18 cellular contexts compared by ENCODE assay signal in the genomic region with DNA sequence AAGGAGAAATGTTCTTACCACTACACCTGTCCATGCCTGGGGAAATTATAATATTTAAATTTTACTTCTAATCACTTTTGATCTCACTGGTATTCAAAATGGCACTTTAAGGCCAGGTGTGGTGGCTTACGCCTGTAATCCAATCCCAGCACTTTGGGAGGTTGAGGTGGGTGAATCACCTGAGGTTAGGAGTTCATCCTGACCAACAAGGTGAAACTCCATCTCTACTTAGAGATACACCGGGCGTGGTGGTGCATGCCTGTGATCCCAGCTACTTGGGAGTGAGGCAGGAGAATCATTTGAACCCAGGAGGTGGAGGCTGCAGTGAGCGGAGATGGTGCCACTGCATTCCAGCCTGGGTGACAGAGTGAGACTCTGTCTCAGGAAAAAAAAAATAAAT.
DNase-seq lines count a peak whose midpoint lies in the region; ATAC-seq and TF ChIP-seq lines count a peak whose summit lies in the region.
"Had no signal": no experiment of that assay in that cellular context is flagged by ENCODE, and none has a peak within 500 bp of the region (broad histone marks: within the 10 kb centered on the region; RNA-seq: fewer than 3 reads in every experiment).

No MANE protein-coding gene starts in this region.

- H3K27ac ChIP-seq in HCT116 (ENCODE audit: low read depth, low read length) (no peak overlapping the region), PC-3 (ENCODE audit: low read length) (no peak overlapping the region), neutrophil (peak overlapping the region; percentile 37)
- H3K27ac ChIP-seq: Peyer's patch had no signal

- no peak for TF ChIP-seq RAD21 in HCT116 (IDR thresholded peaks at IDR 0.05; ENCODE audit: low read depth)

- no peaks in the 10 kb centered on the region for H3K36me3 ChIP-seq in HCT116 (ENCODE audit: control insufficient read depth in 1 of 2, insufficient read depth in 2 of 2, low read length in 2 of 2)
- H3K36me3 ChIP-seq in PC-3 (ENCODE audit: low read depth, low read length) = peaks cover 4% of the 10 kb centered on the region; the same call in 1 of the 2 replicates
- H3K36me3 ChIP-seq in neutrophil = peaks cover 87% of the 10 kb centered on the region
- H3K36me3 ChIP-seq: MG63 had no signal

- intact Hi-C loops in HCT116 (cut with micrococcal nuclease) (no loop called here), PC-3 (cut with micrococcal nuclease) (no loop called here), left cardiac atrium (cut with DNase I) (no loop called here)
- intact Hi-C loops in dendritic cell treated with granulocyte-macrophage colony-stimulating factor and Interleukin-4, amounts not matched to agents 40 ng/mL and 50 ng/mL, for 4 days (cut with micrococcal nuclease) = no loop called here

- H3K27me3 ChIP-seq in HCT116 (ENCODE audit: insufficient read depth, low read length) (no peaks in the 10 kb centered on the region), PC-3 (ENCODE audit: low read length) (no peaks in the 10 kb centered on the region), neutrophil (no peaks in the 10 kb centered on the region)
- H3K27me3 ChIP-seq: MG63, Peyer's patch had no signal

- H3K4me2 ChIP-seq in HCT116 (ENCODE audit: low read length) = peak overlapping the region; percentile 52
- no peak overlapping the region for H3K4me2 ChIP-seq in PC-3 (ENCODE audit: low read length)
- H3K4me2 ChIP-seq: SK-N-SH had no signal

- ATAC-seq in HCT116 (peak; percentile 93), PC-3 (no peak; the same call in 1 of the 2 replicates), WTC11 (no peak), left cardiac atrium (no peak)

- TF ChIP-seq CTCF in HCT116 (IDR thresholded peaks at IDR 0.05 in 2 of 3, conservative IDR thresholded peaks at IDR 0.05 in 1 of 3; ENCODE audit: borderline replicate concordance in 1 of 3, insufficient read depth in 1 of 3, low read depth in 2 of 3, low read length in 2 of 3) (no peak), PC-3 (conservative IDR thresholded peaks at IDR 0.05; ENCODE audit: low read depth, low read length) (no peak), neutrophil (IDR thresholded peaks at IDR 0.05) (no peak), WTC11 (IDR thresholded peaks at IDR 0.05) (no peak)

- H4K20me1 ChIP-seq in HCT116 (ENCODE audit: insufficient read depth) = no peaks in the 10 kb centered on the region
- H4K20me1 ChIP-seq in PC-3 (ENCODE audit: low read length) = no peaks in the 10 kb centered on the region

- H3K4me1 ChIP-seq in HCT116 (ENCODE audit: control insufficient read depth in 1 of 2, insufficient read depth in 2 of 2, low read length in 2 of 2) (peaks cover 11 to 28% of the 10 kb centered on the region in 2 experiments), PC-3 (ENCODE audit: insufficient read depth, low read length) (peaks cover 13% of the 10 kb centered on the region), neutrophil (ENCODE audit: control insufficient read depth in 1 of 2, insufficient read depth in 1 of 2, low read depth in 1 of 2, low read length in 1 of 2) (peaks cover 0 to 7% of the 10 kb centered on the region in 2 experiments)
- H3K4me1 ChIP-seq: Caco-2, Peyer's patch had no signal

- CTCF ChIA-PET in HCT116 (lab: Charles Lee) (no interaction called here), PC-3 (lab: Charles Lee) (no interaction called here), WTC11 (lab: Charles Lee) (no interaction called here)

- peaks cover 34% of the 10 kb centered on the region for H3K4me1 Mint-ChIP-seq in dendritic cell treated with granulocyte-macrophage colony-stimulating factor and Interleukin-4, amounts not matched to agents 40 ng/mL and 50 ng/mL, for 4 days (ENCODE audit: low read depth)
- H3K4me1 Mint-ChIP-seq in WTC11 = peaks cover 2% of the 10 kb centered on the region

- no peaks in the 10 kb centered on the region for H3K27me3 Mint-ChIP-seq in dendritic cell treated with granulocyte-macrophage colony-stimulating factor and Interleukin-4, amounts not matched to agents 40 ng/mL and 50 ng/mL, for 4 days
- no peaks in the 10 kb centered on the region for H3K27me3 Mint-ChIP-seq in WTC11 (ENCODE audit: low read depth)

- H3K9me3 Mint-ChIP-seq in dendritic cell treated with granulocyte-macrophage colony-stimulating factor and Interleukin-4, amounts not matched to agents 40 ng/mL and 50 ng/mL, for 4 days = no peaks in the 10 kb centered on the region
- H3K9me3 Mint-ChIP-seq in WTC11 = no peaks in the 10 kb centered on the region
- H3K9me3 Mint-ChIP-seq: HFFc6 had no signal

- DNase-seq in HCT116 (ENCODE audit: low read depth, low spot score) (peak; percentile 31), PC-3 (peak; percentile 48), hepatic stellate cell (ENCODE audit: low spot score) (no peak), WTC11 (ENCODE audit: low spot score) (no peak), left cardiac atrium (no peak)
- DNase-seq: ACHN, Caco-2, DMS53, HFFc6, MG63, NCI-H1092 treated with DMSO at 0.1 percent for 48 hours, NCI-H2107, NCI-H82, Peyer's patch, SHP77, SK-N-SH had no signal

- no peak overlapping the region for H3K4me3 ChIP-seq in HCT116 (replicated peaks in 1 of 2; ENCODE audit: low read depth in 1 of 2, low read length in 2 of 2)
- no peak overlapping the region for H3K4me3 ChIP-seq in PC-3 (ENCODE audit: low read length)
- no peak overlapping the region for H3K4me3 ChIP-seq in neutrophil (ENCODE audit: low read depth in 1 of 2, low read length in 1 of 2)
- H3K4me3 ChIP-seq: MG63, Peyer's patch had no signal

- H3K9me3 ChIP-seq in HCT116 (ENCODE audit: control insufficient read depth in 1 of 2, insufficient read depth in 1 of 2, low read depth in 1 of 2, low read length in 2 of 2) = no peaks in the 10 kb centered on the region
- H3K9me3 ChIP-seq in PC-3 (ENCODE audit: low read length) = no peaks in the 10 kb centered on the region
- H3K9me3 ChIP-seq in neutrophil = no peaks in the 10 kb centered on the region
- H3K9me3 ChIP-seq: Caco-2, MG63, Peyer's patch, SK-N-SH had no signal

- no peaks in the 10 kb centered on the region; the same call in 1 of the 2 replicates for H3K9me2 ChIP-seq in HCT116 (ENCODE audit: insufficient read depth)
- H3K9me2 ChIP-seq in PC-3 (replicated peaks; ENCODE audit: low read length) = no peaks in the 10 kb centered on the region
- H3K9me2 ChIP-seq: SK-N-SH had no signal

- H2AFZ ChIP-seq in HCT116 (ENCODE audit: low read depth, low read length, poor library complexity, severe bottlenecking) (no peak overlapping the region), PC-3 (ENCODE audit: low read length) (no peak overlapping the region)

- BruUV-seq in HCT116 (replicated peaks; lab: Mats Ljungman, UMichigan) (no TSS peak), PC-3 (replicated peaks; lab: Mats Ljungman, UMichigan) (no TSS peak)

- H3F3A ChIP-seq in PC-3 (ENCODE audit: low read length, unreplicated experiment) = no peaks in the 10 kb centered on the region

- no peaks in the 10 kb centered on the region for H3K79me2 ChIP-seq in HCT116 (ENCODE audit: insufficient read depth, low read length)
- no peaks in the 10 kb centered on the region for H3K79me2 ChIP-seq in PC-3 (ENCODE audit: low read length)

- RAD21 ChIA-PET in HCT116 (lab: Charles Lee; ENCODE audit: low non-redundant PET in 1 of 2, low total read pairs in 2 of 2, uncharacterized antibody in 2 of 2, unreplicated experiment in 2 of 2) = no interaction called here

- POLR2A ChIA-PET in HCT116 (lab: Charles Lee) (interaction anchor here (1.4 kb wide), 1 partner anchor 8 kb away, joined by 3 read pairs; no protein-coding TSS in a partner anchor), PC-3 (lab: Charles Lee; ENCODE audit: unreplicated experiment) (no interaction called here), WTC11 (lab: Charles Lee) (no interaction called here)

- peaks cover 64% of the 10 kb centered on the region for H3K36me3 Mint-ChIP-seq in dendritic cell treated with granulocyte-macrophage colony-stimulating factor and Interleukin-4, amounts not matched to agents 40 ng/mL and 50 ng/mL, for 4 days (ENCODE audit: low read depth)
- H3K36me3 Mint-ChIP-seq in WTC11 = peaks cover 58% of the 10 kb centered on the region

- no peak overlapping the region for H3K9ac ChIP-seq in HCT116 (ENCODE audit: low read length)
- H3K9ac ChIP-seq in PC-3 (ENCODE audit: low read length) = no peak overlapping the region
- H3K9ac ChIP-seq: SK-N-SH had no signal

- H3K27ac Mint-ChIP-seq in dendritic cell treated with granulocyte-macrophage colony-stimulating factor and Interleukin-4, amounts not matched to agents 40 ng/mL and 50 ng/mL, for 4 days = peak overlapping the region; percentile 65
- H3K27ac Mint-ChIP-seq in WTC11 = no peak overlapping the region

- no peak for TF ChIP-seq POLR2A in HCT116 (IDR thresholded peaks at IDR 0.05; ENCODE audit: borderline replicate concordance, extremely low read depth, insufficient read depth, insufficient read length)

- no peak overlapping the region for H3K4me3 Mint-ChIP-seq in dendritic cell treated with granulocyte-macrophage colony-stimulating factor and Interleukin-4, amounts not matched to agents 40 ng/mL and 50 ng/mL, for 4 days
- no peak overlapping the region for H3K4me3 Mint-ChIP-seq in WTC11
- H3K4me3 Mint-ChIP-seq: HFFc6 had no signal

TF ChIP-seq in HCT116, 20 proteins besides CTCF, POLR2A, EP300 and RAD21 (continues in another document):
- TF ChIP-seq SP1 (IDR thresholded peaks at IDR 0.05; ENCODE audit: low read depth) = peak; percentile 38; the same call in 1 of the 2 replicates
- 0 out of 2 replicates have a peak, but pooled peaks have one; percentile 23 for TF ChIP-seq FOSL1 (IDR thresholded peaks at IDR 0.05; ENCODE audit: low read depth)

TF ChIP-seq in WTC11, 78 proteins besides CTCF, POLR2A, EP300 and RAD21 (continues in another document):
- TF ChIP-seq SP1 (CRISPR knock-in tag; conservative IDR thresholded peaks at IDR 0.05) = no peak
- TF ChIP-seq ZNF263 (CRISPR knock-in tag; IDR thresholded peaks at IDR 0.05; ENCODE audit: low read depth) = no peak
- TF ChIP-seq, protein P1, sequence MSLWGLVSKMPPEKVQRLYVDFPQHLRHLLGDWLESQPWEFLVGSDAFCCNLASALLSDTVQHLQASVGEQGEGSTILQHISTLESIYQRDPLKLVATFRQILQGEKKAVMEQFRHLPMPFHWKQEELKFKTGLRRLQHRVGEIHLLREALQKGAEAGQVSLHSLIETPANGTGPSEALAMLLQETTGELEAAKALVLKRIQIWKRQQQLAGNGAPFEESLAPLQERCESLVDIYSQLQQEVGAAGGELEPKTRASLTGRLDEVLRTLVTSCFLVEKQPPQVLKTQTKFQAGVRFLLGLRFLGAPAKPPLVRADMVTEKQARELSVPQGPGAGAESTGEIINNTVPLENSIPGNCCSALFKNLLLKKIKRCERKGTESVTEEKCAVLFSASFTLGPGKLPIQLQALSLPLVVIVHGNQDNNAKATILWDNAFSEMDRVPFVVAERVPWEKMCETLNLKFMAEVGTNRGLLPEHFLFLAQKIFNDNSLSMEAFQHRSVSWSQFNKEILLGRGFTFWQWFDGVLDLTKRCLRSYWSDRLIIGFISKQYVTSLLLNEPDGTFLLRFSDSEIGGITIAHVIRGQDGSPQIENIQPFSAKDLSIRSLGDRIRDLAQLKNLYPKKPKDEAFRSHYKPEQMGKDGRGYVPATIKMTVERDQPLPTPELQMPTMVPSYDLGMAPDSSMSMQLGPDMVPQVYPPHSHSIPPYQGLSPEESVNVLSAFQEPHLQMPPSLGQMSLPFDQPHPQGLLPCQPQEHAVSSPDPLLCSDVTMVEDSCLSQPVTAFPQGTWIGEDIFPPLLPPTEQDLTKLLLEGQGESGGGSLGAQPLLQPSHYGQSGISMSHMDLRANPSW (CRISPR knock-in tag; conservative IDR thresholded peaks at IDR 0.05; ENCODE audit: low read depth) = no peak

Comparison
In these comparisons a context has a peak if more than half of its experiments do, and no peak if none do; other contexts are left out.
1. DNase-seq: peak in HCT116 (single experiment) and PC-3 (single experiment); none in hepatic stellate cell (single experiment), WTC11 (single experiment) and left cardiac atrium (single experiment).